16 cellular contexts compared by ENCODE assay signal in the genomic region with DNA sequence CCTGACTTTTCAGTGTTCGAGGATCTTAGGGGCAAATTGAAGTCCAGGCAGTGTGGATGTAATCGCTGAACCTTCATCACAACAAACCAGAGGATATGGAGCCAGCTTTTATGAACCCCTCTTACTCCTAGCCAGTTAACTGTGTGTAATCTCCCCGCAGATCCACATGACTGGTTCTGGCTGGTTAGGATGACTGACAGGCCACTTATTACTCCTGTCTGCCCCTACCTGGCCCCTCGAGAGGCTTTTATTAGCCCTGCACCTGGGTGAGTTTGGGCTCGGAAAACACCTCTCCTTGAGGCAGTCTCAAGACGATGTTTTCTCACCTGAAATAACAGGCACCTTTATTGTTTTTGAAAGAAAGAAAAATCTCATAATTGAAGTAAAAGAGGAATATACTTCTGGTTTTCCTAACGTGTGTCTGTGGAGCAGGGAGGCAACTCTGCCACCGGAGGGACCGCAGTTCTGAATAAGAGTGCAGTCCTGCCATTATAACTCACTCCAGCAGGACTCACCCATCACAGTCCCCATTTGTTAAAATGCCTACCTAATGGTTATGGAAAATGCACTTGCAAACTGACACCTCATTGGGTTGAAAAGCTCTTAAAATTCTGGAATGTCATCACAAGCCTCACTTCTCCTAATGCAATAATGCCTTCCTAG.
A peak's percentile ranks its signal among the peaks of the same experiment; 100 is the strongest.
DNase-seq lines count a peak whose midpoint lies in the region; ATAC-seq and TF ChIP-seq lines count a peak whose summit lies in the region.
"Had no signal": no experiment of that assay in that cellular context is flagged by ENCODE, and none has a peak within 500 bp of the region (broad histone marks: within the 10 kb centered on the region; RNA-seq: fewer than 3 reads in every experiment).

No MANE protein-coding gene starts in this region.

- DNase-seq in AG04449 (ENCODE audit: low read depth, low spot score) (no peak), NCI-H2171 treated with DMSO at 0.1 percent for 48 hours (lab: John Stamatoyannopoulos, UW) (peak; percentile 42), fibroblast of mammary gland (ENCODE audit: low read depth) (peak; percentile 3), HK-2 (ENCODE audit: unreplicated experiment) (no peak)
- no peak for DNase-seq in naive thymus-derived CD4-positive, alpha-beta T cell
- no peak for DNase-seq in activated CD8-positive, alpha-beta T cell treated with anti-CD3 and anti-CD28 coated beads for 36 hours
- DNase-seq: activated T-cell treated with anti-CD3 and anti-CD28 coated beads for 4 hours; aorta; effector CD8-positive, alpha-beta T cell; heart right ventricle had no signal

- TF ChIP-seq CTCF in AG04449 (IDR thresholded peaks at IDR 0.05; ENCODE audit: insufficient read depth, low read length, missing control alignments) (peak; percentile 15), fibroblast of mammary gland (conservative IDR thresholded peaks at IDR 0.05; ENCODE audit: control insufficient read depth, insufficient read depth, low read depth, low read length) (peak; percentile 3)
- no peak for TF ChIP-seq CTCF in activated CD8-positive, alpha-beta T cell treated with anti-CD3 and anti-CD28 coated beads for 36 hours (IDR thresholded peaks at IDR 0.05)

- H3K36me3 ChIP-seq in naive thymus-derived CD4-positive, alpha-beta T cell (ENCODE audit: control insufficient read depth in 2 of 3, insufficient read depth in 3 of 3, low read length in 3 of 3): no peaks in the 10 kb centered on the region
- H3K36me3 ChIP-seq: heart right ventricle had no signal

- ATAC-seq in GM18868 (IDR thresholded peaks at IDR 0.05; ENCODE audit: unreplicated experiment) (peak; percentile 63), HG03460 (IDR thresholded peaks at IDR 0.05; ENCODE audit: unreplicated experiment) (no peak)
- ATAC-seq in naive thymus-derived CD4-positive, alpha-beta T cell: no peak
- ATAC-seq in activated CD8-positive, alpha-beta T cell treated with anti-CD3 and anti-CD28 coated beads for 36 hours: no peak
- ATAC-seq: heart right ventricle; Right ventricle myocardium inferior; stimulated activated memory B cell treated with anti-CD40 and anti-IgM and Interleukin-4, amounts not matched to agents 10 μg/mL and 1 μg/mL and 100 μg/mL, for 72 hours had no signal

- no peak overlapping the region for H3K27ac ChIP-seq in naive thymus-derived CD4-positive, alpha-beta T cell (ENCODE audit: low read depth, low read length)
- H3K27ac ChIP-seq: heart right ventricle had no signal

- POLR2A ChIA-PET in AG04449 (lab: Yijun Ruan, JAX): no interaction called here
- POLR2A ChIA-PET in naive thymus-derived CD4-positive, alpha-beta T cell (lab: Charles Lee): no interaction called here
- POLR2A ChIA-PET in activated CD8-positive, alpha-beta T cell treated with anti-CD3 and anti-CD28 coated beads for 36 hours (lab: Charles Lee): no interaction called here

- H3K4me1 Mint-ChIP-seq in naive thymus-derived CD4-positive, alpha-beta T cell: no peaks in the 10 kb centered on the region
- H3K4me1 Mint-ChIP-seq in activated CD8-positive, alpha-beta T cell treated with anti-CD3 and anti-CD28 coated beads for 36 hours (ENCODE audit: low read depth): no peaks in the 10 kb centered on the region
- H3K4me1 Mint-ChIP-seq: B cell; stimulated activated memory B cell treated with anti-CD40 and anti-IgM and Interleukin-4, amounts not matched to agents 10 μg/mL and 1 μg/mL and 100 μg/mL, for 72 hours had no signal

- CTCF ChIA-PET in AG04449 (lab: Yijun Ruan, JAX): no interaction called here
- CTCF ChIA-PET in naive thymus-derived CD4-positive, alpha-beta T cell (lab: Charles Lee): interaction anchor here (0.6 kb wide), 1 partner anchor 47 kb away, joined by 4 read pairs; no protein-coding TSS in a partner anchor
- CTCF ChIA-PET in activated CD8-positive, alpha-beta T cell treated with anti-CD3 and anti-CD28 coated beads for 36 hours (lab: Charles Lee): no interaction called here

- no peaks in the 10 kb centered on the region for H3K9me3 ChIP-seq in naive thymus-derived CD4-positive, alpha-beta T cell (ENCODE audit: control insufficient read depth in 2 of 3, low read length in 3 of 3)
- H3K9me3 ChIP-seq: heart right ventricle had no signal

- H3K36me3 Mint-ChIP-seq in naive thymus-derived CD4-positive, alpha-beta T cell: no peaks in the 10 kb centered on the region
- no peaks in the 10 kb centered on the region for H3K36me3 Mint-ChIP-seq in activated CD8-positive, alpha-beta T cell treated with anti-CD3 and anti-CD28 coated beads for 36 hours (ENCODE audit: low read depth)
- H3K36me3 Mint-ChIP-seq: stimulated activated memory B cell treated with anti-CD40 and anti-IgM and Interleukin-4, amounts not matched to agents 10 μg/mL and 1 μg/mL and 100 μg/mL, for 72 hours had no signal

- H3K4me1 ChIP-seq in naive thymus-derived CD4-positive, alpha-beta T cell (ENCODE audit: control insufficient read depth in 2 of 2, insufficient read depth in 2 of 2, low read length in 2 of 2): no peaks in the 10 kb centered on the region
- H3K4me1 ChIP-seq: heart right ventricle had no signal

- intact Hi-C loops in naive thymus-derived CD4-positive, alpha-beta T cell (cut with micrococcal nuclease): no loop called here
- intact Hi-C loops in activated CD8-positive, alpha-beta T cell treated with anti-CD3 and anti-CD28 coated beads for 36 hours (cut with micrococcal nuclease): no loop called here

- peaks cover 0 to 4% (median 0%) of the 10 kb centered on the region in 11 donors for H3K9me3 Mint-ChIP-seq in naive thymus-derived CD4-positive, alpha-beta T cell
- no peaks in the 10 kb centered on the region for H3K9me3 Mint-ChIP-seq in activated CD8-positive, alpha-beta T cell treated with anti-CD3 and anti-CD28 coated beads for 36 hours
- H3K9me3 Mint-ChIP-seq: stimulated activated memory B cell treated with anti-CD40 and anti-IgM and Interleukin-4, amounts not matched to agents 10 μg/mL and 1 μg/mL and 100 μg/mL, for 72 hours had no signal

- H3K27ac Mint-ChIP-seq in naive thymus-derived CD4-positive, alpha-beta T cell: no peak overlapping the region
- no peak overlapping the region for H3K27ac Mint-ChIP-seq in activated CD8-positive, alpha-beta T cell treated with anti-CD3 and anti-CD28 coated beads for 36 hours
- H3K27ac Mint-ChIP-seq: B cell; stimulated activated memory B cell treated with anti-CD40 and anti-IgM and Interleukin-4, amounts not matched to agents 10 μg/mL and 1 μg/mL and 100 μg/mL, for 72 hours had no signal

- no peak overlapping the region for H3K4me3 Mint-ChIP-seq in naive thymus-derived CD4-positive, alpha-beta T cell
- no peak overlapping the region for H3K4me3 Mint-ChIP-seq in activated CD8-positive, alpha-beta T cell treated with anti-CD3 and anti-CD28 coated beads for 36 hours
- H3K4me3 Mint-ChIP-seq: B cell; stimulated activated memory B cell treated with anti-CD40 and anti-IgM and Interleukin-4, amounts not matched to agents 10 μg/mL and 1 μg/mL and 100 μg/mL, for 72 hours had no signal

- H3K4me3 ChIP-seq in AG04449 (ENCODE audit: low read depth, low read length) (no peak overlapping the region), fibroblast of mammary gland (ENCODE audit: control insufficient read depth, low read depth, low read length) (no peak overlapping the region)
- no peak overlapping the region for H3K4me3 ChIP-seq in naive thymus-derived CD4-positive, alpha-beta T cell (ENCODE audit: low read length)
- H3K4me3 ChIP-seq: heart right ventricle, lung had no signal

- peaks cover 0 to 11% (median 0%) of the 10 kb centered on the region in 5 donors for H3K27me3 Mint-ChIP-seq in naive thymus-derived CD4-positive, alpha-beta T cell
- H3K27me3 Mint-ChIP-seq in activated CD8-positive, alpha-beta T cell treated with anti-CD3 and anti-CD28 coated beads for 36 hours: no peaks in the 10 kb centered on the region
- H3K27me3 Mint-ChIP-seq: B cell had no signal

- no peaks in the 10 kb centered on the region for H3K27me3 ChIP-seq in naive thymus-derived CD4-positive, alpha-beta T cell (ENCODE audit: control insufficient read depth in 2 of 2, insufficient read depth in 2 of 2, low read length in 2 of 2)

Comparison
In these comparisons a context has a peak if more than half of its experiments do, and no peak if none do; other contexts are left out.
1. DNase-seq: peak in NCI-H2171 treated with DMSO at 0.1 percent for 48 hours (single experiment) and fibroblast of mammary gland (single experiment); none in AG04449 (single experiment), naive thymus-derived CD4-positive, alpha-beta T cell (0 of 9), HK-2 (single experiment) and activated CD8-positive, alpha-beta T cell treated with anti-CD3 and anti-CD28 coated beads for 36 hours (single experiment).